23 cellular contexts compared by ENCODE assay signal in the genomic region with DNA sequence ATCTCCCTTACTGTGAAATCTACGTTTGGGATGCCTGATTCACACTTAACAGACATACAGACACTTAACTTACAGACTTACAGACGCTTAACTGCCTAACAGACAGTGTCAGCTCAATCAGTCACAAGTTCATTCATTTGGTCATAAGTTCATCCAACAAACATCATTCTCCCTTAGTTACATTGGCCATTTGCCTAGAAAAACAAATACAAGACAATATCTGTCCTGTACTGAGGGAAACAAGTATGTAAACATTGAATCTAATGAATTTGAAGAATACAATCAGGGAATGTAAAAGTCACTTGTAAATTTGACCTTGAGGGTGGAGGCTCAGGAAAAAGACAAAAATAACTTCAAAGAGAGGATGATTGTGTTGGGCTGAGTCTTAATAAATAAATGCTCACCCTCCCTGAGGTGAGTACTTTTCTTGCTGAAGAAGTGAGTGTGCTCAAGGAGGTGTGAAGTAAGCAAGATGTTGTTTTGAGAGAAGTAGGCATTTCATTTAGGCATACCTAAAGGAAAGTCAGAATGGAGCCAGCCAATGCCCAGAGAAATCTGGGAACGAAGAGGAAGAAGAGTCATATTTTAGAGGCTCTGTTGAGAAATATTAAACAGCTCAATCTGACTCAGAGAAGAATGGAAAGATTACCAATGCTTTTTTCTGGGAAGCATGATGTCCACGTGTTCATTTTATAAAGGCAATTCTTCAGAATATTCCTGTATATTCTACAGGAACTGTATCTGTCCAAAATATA.
DNase-seq lines count a peak whose midpoint lies in the region; TF ChIP-seq lines count a peak whose summit lies in the region.
"Had no signal": no experiment of that assay in that cellular context is flagged by ENCODE, and none has a peak within 500 bp of the region (broad histone marks: within the 10 kb centered on the region; RNA-seq: fewer than 3 reads in every experiment).

No MANE protein-coding gene starts in this region.

- no peaks in the 10 kb centered on the region for H3K9me3 Mint-ChIP-seq in MCF 10A (ENCODE audit: unreplicated experiment)
- H3K9me3 Mint-ChIP-seq: brain had no signal

- BruUV-seq in MCF 10A (replicated peaks; lab: Mats Ljungman, UMichigan), result no TSS peak

- H3K4me3 ChIP-seq in breast epithelium (no peak overlapping the region), brain microvascular endothelial cell (ENCODE audit: low read depth, low read length) (no peak overlapping the region), fibroblast of the aortic adventitia (ENCODE audit: low read depth, low read length) (no peak overlapping the region)
- H3K4me3 ChIP-seq: dorsolateral prefrontal cortex, SJCRH30, skin epidermis had no signal

- in situ Hi-C loops in brain microvascular endothelial cell (cut with HindIII; ENCODE audit: low pct_ligation_motif_present, low sequenced_read_pairs), result no loop called here

- DNase-seq in MCF 10A (ENCODE audit: unreplicated experiment), result peak; percentile 54
- DNase-seq in breast epithelium (ENCODE audit: low spot score in 2 of 2), result no peak
- peak; percentile 73 for DNase-seq in brain microvascular endothelial cell
- peak; percentile 23 for DNase-seq in fibroblast of the aortic adventitia (ENCODE audit: low read depth)
- DNase-seq in renal cortical epithelial cell (ENCODE audit: low read depth), result peak; percentile 66
- no peak for DNase-seq in COR-L47 (lab: John Stamatoyannopoulos, UW)
- no peak for DNase-seq in RPMI8226
- no peak for DNase-seq in NCI-H526 (lab: John Stamatoyannopoulos, UW)
- DNase-seq: 8988T; activated CD4-positive, CD25-positive, alpha-beta regulatory T cell; dorsolateral prefrontal cortex; mesendoderm; naive thymus-derived CD4-positive, alpha-beta T cell; NCI-H1436; NCI-H774; SJCRH30; stimulated activated naive CD8-positive, alpha-beta T cell treated with anti-CD3 and anti-CD28 coated beads, Interleukin-15, Interleukin-2, amounts not matched to agents 100 U/mL and 50 U/mL, for 24 hours; T-helper 17 cell had no signal

- H3K9me3 ChIP-seq in breast epithelium, result no peaks in the 10 kb centered on the region

- H3K27ac Mint-ChIP-seq in MCF 10A (ENCODE audit: low read depth, unreplicated experiment), result peak overlapping the region; percentile 20
- H3K27ac Mint-ChIP-seq: activated naive CD4-positive, alpha-beta T cell treated with anti-CD3 and anti-CD28 coated beads, Interleukin-2, amount 50 U/mL, for 24 hours; B cell; brain; naive thymus-derived CD4-positive, alpha-beta T cell; T-helper 17 cell; type B pancreatic cell had no signal

- H3K36me3 Mint-ChIP-seq in MCF 10A (ENCODE audit: insufficient read depth, unreplicated experiment), result no peaks in the 10 kb centered on the region
- H3K36me3 Mint-ChIP-seq: activated naive CD4-positive, alpha-beta T cell treated with anti-CD3 and anti-CD28 coated beads, Interleukin-2, amount 50 U/mL, for 24 hours; brain; naive thymus-derived CD4-positive, alpha-beta T cell; type B pancreatic cell had no signal

- intact Hi-C loops in MCF 10A (cut with micrococcal nuclease), result no loop called here
- intact Hi-C loops in breast epithelium (cut with DNase I; ENCODE audit: low total_unique reads), result no loop called here

- no peaks in the 10 kb centered on the region for H3K27me3 Mint-ChIP-seq in MCF 10A (ENCODE audit: insufficient read depth, unreplicated experiment)
- H3K27me3 Mint-ChIP-seq: activated naive CD4-positive, alpha-beta T cell treated with anti-CD3 and anti-CD28 coated beads, Interleukin-2, amount 50 U/mL, for 24 hours; B cell; brain; naive thymus-derived CD4-positive, alpha-beta T cell; T-helper 17 cell; type B pancreatic cell had no signal

- POLR2A ChIA-PET in MCF 10A (lab: Yijun Ruan, JAX), result interaction anchor here (1.3 kb wide), 1 partner anchor 21 kb away, joined by 3 read pairs; no protein-coding TSS in a partner anchor

- H3K4me1 ChIP-seq in breast epithelium, result no peaks in the 10 kb centered on the region
- H3K4me1 ChIP-seq: SJCRH30 had no signal

- no peak overlapping the region for H3K4me3 Mint-ChIP-seq in MCF 10A (ENCODE audit: unreplicated experiment)
- H3K4me3 Mint-ChIP-seq: activated naive CD4-positive, alpha-beta T cell treated with anti-CD3 and anti-CD28 coated beads, Interleukin-2, amount 50 U/mL, for 24 hours; B cell; brain; naive thymus-derived CD4-positive, alpha-beta T cell; T-helper 17 cell; type B pancreatic cell had no signal

- H3K27ac ChIP-seq in breast epithelium (peak overlapping the region in 1 of 2 donors; percentile 40), brain microvascular endothelial cell (peak overlapping the region; percentile 63)
- H3K27ac ChIP-seq: dorsolateral prefrontal cortex, SJCRH30, skin epidermis had no signal

- TF ChIP-seq CTCF in MCF 10A (IDR thresholded peaks at IDR 0.05; ENCODE audit: unreplicated experiment), result no peak
- no peak for TF ChIP-seq CTCF in breast epithelium (IDR thresholded peaks at IDR 0.05)
- no peak for TF ChIP-seq CTCF in brain microvascular endothelial cell (IDR thresholded peaks at IDR 0.05; ENCODE audit: low read depth, low read length, missing control alignments)
- TF ChIP-seq CTCF in fibroblast of the aortic adventitia (IDR thresholded peaks at IDR 0.05; ENCODE audit: insufficient read depth, low read length), result no peak

- TF ChIP-seq POLR2A in breast epithelium (IDR thresholded peaks at IDR 0.05), result no peak

- H3K4me1 Mint-ChIP-seq in MCF 10A (ENCODE audit: insufficient read depth, unreplicated experiment), result peaks cover 15% of the 10 kb centered on the region
- H3K4me1 Mint-ChIP-seq: activated naive CD4-positive, alpha-beta T cell treated with anti-CD3 and anti-CD28 coated beads, Interleukin-2, amount 50 U/mL, for 24 hours; B cell; brain; naive thymus-derived CD4-positive, alpha-beta T cell; T-helper 17 cell had no signal

- H3K36me3 ChIP-seq in breast epithelium, result no peaks in the 10 kb centered on the region
- H3K36me3 ChIP-seq in brain microvascular endothelial cell (replicated peaks), result no peaks in the 10 kb centered on the region
- H3K36me3 ChIP-seq: SJCRH30 had no signal

- CTCF ChIA-PET in MCF 10A (lab: Yijun Ruan, JAX), result interaction anchor here (0.6 kb wide), 1 partner anchor 15 kb away, joined by 3 read pairs; no protein-coding TSS in a partner anchor

- H3K27me3 ChIP-seq in breast epithelium, result no peaks in the 10 kb centered on the region
- no peaks in the 10 kb centered on the region for H3K27me3 ChIP-seq in brain microvascular endothelial cell (replicated peaks)
- H3K27me3 ChIP-seq: dorsolateral prefrontal cortex, SJCRH30 had no signal

Comparison
In these comparisons a context has a peak if more than half of its experiments do, and no peak if none do; other contexts are left out.
1. DNase-seq: peak in MCF 10A (single experiment), brain microvascular endothelial cell (single experiment), fibroblast of the aortic adventitia (single experiment) and renal cortical epithelial cell (single experiment); none in breast epithelium (0 of 2), COR-L47 (single experiment), RPMI8226 (single experiment) and NCI-H526 (0 of 2).